ENCODE assay signal across 18 cellular contexts in genomic region chr22:49784987-49785614, GRCh38. TPM values are rescaled to one million over a fixed set of nuclear protein-coding genes. Genes with fewer than 3 reads are reported as not detected.
DNase-seq lines count a peak whose midpoint lies in the region; ATAC-seq, FAIRE-seq and TF ChIP-seq lines count a peak whose summit lies in the region.
"Had no signal": no experiment of that assay in that cellular context is flagged by ENCODE, and none has a peak within 500 bp of the region (broad histone marks: within the 10 kb centered on the region; RNA-seq: fewer than 3 reads in every experiment).

No MANE protein-coding gene starts in this region.

- POLR2A ChIA-PET in HepG2 (lab: Yijun Ruan, JAX): no interaction called here

- H3K9me3 Mint-ChIP-seq in dendritic cell treated with granulocyte-macrophage colony-stimulating factor and Interleukin-4, amounts not matched to agents 40 ng/mL and 50 ng/mL, for 4 days: no peaks in the 10 kb centered on the region

- peak overlapping the region; percentile 30 for H3K27ac Mint-ChIP-seq in dendritic cell treated with granulocyte-macrophage colony-stimulating factor and Interleukin-4, amounts not matched to agents 40 ng/mL and 50 ng/mL, for 4 days

- H3K4me1 Mint-ChIP-seq in dendritic cell treated with granulocyte-macrophage colony-stimulating factor and Interleukin-4, amounts not matched to agents 40 ng/mL and 50 ng/mL, for 4 days (ENCODE audit: low read depth): peaks cover 35% of the 10 kb centered on the region

- DNase-seq in HepG2 (ENCODE audit: low spot score) (no peak), right lobe of liver (no peak), neuronal stem cell (ENCODE audit: low spot score) (no peak), NAMALWA (ENCODE audit: low spot score) (no peak), sigmoid colon (no peak)
- DNase-seq: ACHN, AML-193, DMS53, MV-4-11, NCI-H1417 treated with DMSO at 0.1 percent for 48 hours, NCI-H1930, NCI-H69, SIG-M5 had no signal

- no peak overlapping the region for H3K4me2 ChIP-seq in HepG2 (ENCODE audit: low read depth, low read length)
- no peak overlapping the region for H3K4me2 ChIP-seq in neuronal stem cell (ENCODE audit: insufficient read depth, low read length, poor library complexity, severe bottlenecking)

- no peak overlapping the region for H4K91ac ChIP-seq in neuronal stem cell (ENCODE audit: low read depth, low read length, poor library complexity)

- FAIRE-seq in HepG2 (lab: Jason Lieb, UNC): no peak
- FAIRE-seq: RCC 7860 had no signal

- H3K79me2 ChIP-seq in HepG2 (ENCODE audit: insufficient read depth, low read length): peaks cover 27% of the 10 kb centered on the region

- H3K27me3 ChIP-seq in HepG2 (ENCODE audit: control insufficient read depth in 1 of 2, insufficient read depth in 2 of 2, low read length in 2 of 2) (no peaks in the 10 kb centered on the region), right lobe of liver (no peaks in the 10 kb centered on the region), neuronal stem cell (ENCODE audit: control insufficient read depth in 3 of 3, insufficient read depth in 3 of 3, low read depth in 1 of 3, low read length in 3 of 3) (no peaks in the 10 kb centered on the region), sigmoid colon (no peaks in the 10 kb centered on the region)

- ATAC-seq in HepG2 (no peak), right lobe of liver (no peak), GM18873 (IDR thresholded peaks at IDR 0.05; ENCODE audit: low FRiP score, unreplicated experiment) (no peak)

- no TSS peak for BruUV-seq in HepG2 (replicated peaks; lab: Mats Ljungman, UMichigan)

- no peak overlapping the region for H2AFZ ChIP-seq in HepG2 (ENCODE audit: low read length)
- no peak overlapping the region for H2AFZ ChIP-seq in neuronal stem cell (ENCODE audit: low read length)

- no peak for TF ChIP-seq RAD21 in HepG2 (CRISPR knock-in tag; IDR thresholded peaks at IDR 0.05)

- in situ Hi-C loops in HepG2 (cut with HindIII; ENCODE audit: extremely low pct_ligation_motif_present, low pct_unique_long_range_greater_than_20kb): no loop called here

- no peak overlapping the region for H2AK5ac ChIP-seq in neuronal stem cell (ENCODE audit: low read depth, low read length)

- H3K4me3 Mint-ChIP-seq in dendritic cell treated with granulocyte-macrophage colony-stimulating factor and Interleukin-4, amounts not matched to agents 40 ng/mL and 50 ng/mL, for 4 days: no peak overlapping the region
- H3K4me3 Mint-ChIP-seq: CD14-positive monocyte had no signal

- H3K9me3 ChIP-seq in HepG2 (ENCODE audit: low read length): no peaks in the 10 kb centered on the region
- H3K9me3 ChIP-seq in right lobe of liver: no peaks in the 10 kb centered on the region
- no peaks in the 10 kb centered on the region for H3K9me3 ChIP-seq in neuronal stem cell (replicated peaks in 1 of 2; ENCODE audit: control insufficient read depth in 2 of 2, insufficient read depth in 1 of 2, low read depth in 1 of 2, low read length in 2 of 2)
- H3K9me3 ChIP-seq in sigmoid colon: no peaks in the 10 kb centered on the region
- H3K9me3 ChIP-seq: HAP-1 had no signal

- H2BK120ac ChIP-seq in neuronal stem cell (ENCODE audit: low read depth, low read length): no peak overlapping the region

- no peak overlapping the region for H2BK12ac ChIP-seq in neuronal stem cell (ENCODE audit: low read length)

- peaks cover 40 to 72% of the 10 kb centered on the region in 2 experiments; a peak in 4 of 5 replicates for H3K36me3 ChIP-seq in HepG2 (replicated peaks in 1 of 2; ENCODE audit: control insufficient read depth in 1 of 2, insufficient read depth in 2 of 2, low read length in 2 of 2)
- peaks cover 0 to 43% (median 9%) of the 10 kb centered on the region in 4 donors for H3K36me3 ChIP-seq in right lobe of liver
- peaks cover 52 to 94% of the 10 kb centered on the region in 2 donors for H3K36me3 ChIP-seq in neuronal stem cell (replicated peaks in 1 of 2; ENCODE audit: control insufficient read depth in 2 of 2, insufficient read depth in 2 of 2, low read length in 2 of 2)
- H3K36me3 ChIP-seq in sigmoid colon: peaks cover 7 to 62% (median 34%) of the 10 kb centered on the region in 4 donors

- peaks cover 22% of the 10 kb centered on the region for H3K4me1 ChIP-seq in HepG2 (ENCODE audit: insufficient read depth, low read length)
- peaks cover 0 to 23% (median 3%) of the 10 kb centered on the region in 4 donors for H3K4me1 ChIP-seq in right lobe of liver
- no peaks in the 10 kb centered on the region for H3K4me1 ChIP-seq in neuronal stem cell (ENCODE audit: control insufficient read depth in 2 of 2, insufficient read depth in 1 of 2, low read depth in 1 of 2, low read length in 2 of 2)
- peaks cover 0 to 67% (median 65%) of the 10 kb centered on the region in 4 donors for H3K4me1 ChIP-seq in sigmoid colon
- H3K4me1 ChIP-seq: HAP-1 had no signal

- H3K14ac ChIP-seq in neuronal stem cell (ENCODE audit: low read length): no peak overlapping the region

- H2BK5ac ChIP-seq in neuronal stem cell (ENCODE audit: low read length): no peak overlapping the region

- no peak overlapping the region for H3K18ac ChIP-seq in neuronal stem cell (ENCODE audit: low read length)

- CTCF ChIA-PET in HepG2 (lab: Yijun Ruan, JAX; ENCODE audit: low intra/inter-chr PET ratio, low total read pairs): no interaction called here

- WGBS in HepG2 (ENCODE audit: low lambda C conversion rate): 97% methylated on average over 14 of the region's 29 CpGs
- WGBS in right lobe of liver (ENCODE audit: insufficient coverage, low coverage, low lambda C conversion rate, missing lambda C conversion rate): 77% methylated on average over 8 of the region's 29 CpGs
- no CpG with 5 or more reads among the region's 29 CpGs for WGBS in neuronal stem cell (ENCODE audit: extremely low coverage in 2 of 2, insufficient read length in 2 of 2, insufficient replicate concordance in 1 of 2), 2 donors
- 91% methylated on average over 29 of the region's 29 CpGs for WGBS in sigmoid colon, 2 donors

- H3K36me3 Mint-ChIP-seq in dendritic cell treated with granulocyte-macrophage colony-stimulating factor and Interleukin-4, amounts not matched to agents 40 ng/mL and 50 ng/mL, for 4 days (ENCODE audit: low read depth): peaks cover 94% of the 10 kb centered on the region

- intact Hi-C loops in HepG2 (cut with micrococcal nuclease; ENCODE audit: unreplicated experiment) (no loop called here), right lobe of liver (cut with DNase I) (no loop called here), sigmoid colon (cut with DNase I) (loop anchor here (10.0 kb wide), 1 partner anchor 420 kb away; the partner anchor contains the start of gene SELENOO)
- intact Hi-C loops in dendritic cell treated with granulocyte-macrophage colony-stimulating factor and Interleukin-4, amounts not matched to agents 40 ng/mL and 50 ng/mL, for 4 days (cut with micrococcal nuclease): no loop called here

- no peak overlapping the region for H3K27ac ChIP-seq in HepG2 (ENCODE audit: extremely low read length, insufficient read depth, low read length)
- H3K27ac ChIP-seq in right lobe of liver: no peak overlapping the region
- no peak overlapping the region for H3K27ac ChIP-seq in neuronal stem cell (replicated peaks; ENCODE audit: low read length)
- no peak overlapping the region for H3K27ac ChIP-seq in sigmoid colon

- H2BK15ac ChIP-seq in neuronal stem cell (ENCODE audit: low read length): no peak overlapping the region

- TF ChIP-seq POLR2A in HepG2 (IDR thresholded peaks at IDR 0.05; ENCODE audit: insufficient read depth in 1 of 2, low read depth in 2 of 2, low read length in 2 of 2): no peak
- TF ChIP-seq POLR2A in right lobe of liver (IDR thresholded peaks at IDR 0.05): no peak
- TF ChIP-seq POLR2A in sigmoid colon (IDR thresholded peaks at IDR 0.05): no peak

- H4K20me1 ChIP-seq in HepG2 (ENCODE audit: insufficient read depth, low read length): peaks cover 36% of the 10 kb centered on the region; the same call in 1 of the 2 replicates

- H3K4ac ChIP-seq in neuronal stem cell (ENCODE audit: low read length): peak overlapping the region; percentile 66

- H3K9ac ChIP-seq in HepG2 (ENCODE audit: insufficient read depth, low read depth, low read length) (no peak overlapping the region), neuronal stem cell (ENCODE audit: low read depth, low read length, poor library complexity) (no peak overlapping the region)

- H3K79me1 ChIP-seq in neuronal stem cell (ENCODE audit: low read depth, low read length): peaks cover 49% of the 10 kb centered on the region

- H3K23ac ChIP-seq in neuronal stem cell (ENCODE audit: low read depth, low read length, poor library complexity): no peak overlapping the region

- no peak overlapping the region for H3K4me3 ChIP-seq in HepG2 (replicated peaks in 1 of 3; ENCODE audit: insufficient read depth in 1 of 3, low read depth in 2 of 3, low read length in 3 of 3)
- no peak overlapping the region for H3K4me3 ChIP-seq in right lobe of liver
- no peak overlapping the region for H3K4me3 ChIP-seq in neuronal stem cell (ENCODE audit: low read length in 2 of 2)
- H3K4me3 ChIP-seq in sigmoid colon: no peak overlapping the region
- H3K4me3 ChIP-seq: HAP-1 had no signal

- no peak overlapping the region for H4K8ac ChIP-seq in neuronal stem cell (ENCODE audit: low read depth, low read length)

- H3K27me3 Mint-ChIP-seq in dendritic cell treated with granulocyte-macrophage colony-stimulating factor and Interleukin-4, amounts not matched to agents 40 ng/mL and 50 ng/mL, for 4 days: no peaks in the 10 kb centered on the region

- no peak for TF ChIP-seq EP300 in HepG2 (IDR thresholded peaks at IDR 0.05; ENCODE audit: low read depth in 2 of 2, low read length in 2 of 2)
- no peak for TF ChIP-seq EP300 in HepG2 (CRISPR knock-in tag; IDR thresholded peaks at IDR 0.05; ENCODE audit: borderline replicate concordance)
- no peak for TF ChIP-seq EP300 in sigmoid colon (IDR thresholded peaks at IDR 0.05)

- TF ChIP-seq CTCF in HepG2 (CRISPR knock-in tag; IDR thresholded peaks at IDR 0.05): no peak
- no peak for TF ChIP-seq CTCF in right lobe of liver (IDR thresholded peaks at IDR 0.05)
- no peak for TF ChIP-seq CTCF in sigmoid colon (IDR thresholded peaks at IDR 0.05)

RNA-seq across cellular contexts. Expression of gene BRD1, which starts 42.6 kb away (rescaled TPM):
- total RNA-seq in HepG2 (2016; rRNA removed; fragmentation: Illumina TruSeq; extraction: Trizol) (6.6 and 12.0 TPM in 2 replicates), right lobe of liver (10 to 100 TPM in 5 of 6 experiments, 1 to 10 TPM in 1; 9.3 to 17.8 (median 11.6) TPM), sigmoid colon (10 to 100 TPM; 31.1 to 52.6 (median 35.9) TPM)
- total RNA-seq in HepG2 (2016; cell fraction: cytosol; rRNA removed; fragmentation: Illumina TruSeq; extraction: Trizol; ENCODE audit: low read depth): 6.1 and 7.5 TPM in 2 replicates
- 6.3 and 13.3 TPM in 2 replicates for total RNA-seq in HepG2 (2016; cell fraction: insoluble cytoplasmic fraction; rRNA removed; fragmentation: Illumina TruSeq; extraction: Trizol)
- 6.7 and 8.2 TPM in 2 replicates for total RNA-seq in HepG2 (2016; cell fraction: membrane; rRNA removed; fragmentation: Illumina TruSeq; extraction: Trizol)
- total RNA-seq in HepG2 (2016; cell fraction: nucleus; rRNA removed; fragmentation: Illumina TruSeq; extraction: Trizol): 14.2 and 15.7 TPM in 2 replicates
- polyA plus RNA-seq in HepG2 (2011; rRNA removed) (5.1 and 6.4 TPM in 2 replicates), sigmoid colon (10 to 100 TPM; 12.6 to 21.5 (median 14.3) TPM)
- polyA plus RNA-seq in HepG2 (2011; cell fraction: cytosol; rRNA removed): 3.8 and 3.9 TPM in 2 replicates
- 29.0 and 31.0 TPM in 2 replicates for polyA plus RNA-seq in HepG2 (2011; cell fraction: nucleus; rRNA removed)
- 14.8 and 16.2 TPM in 2 replicates for polyA plus RNA-seq in HepG2 (2012)
- 0.67 and 0.95 TPM in 2 replicates for polyA plus RNA-seq in HepG2 (2016; cell fraction: cytosol; fragmentation: Illumina TruSeq; extraction: Trizol; ENCODE audit: low read depth)
- 8.8 and 10.0 TPM in 2 replicates for polyA plus RNA-seq in HepG2 (2016; cell fraction: insoluble cytoplasmic fraction; fragmentation: Illumina TruSeq; extraction: Trizol; ENCODE audit: low read depth)
- polyA plus RNA-seq in HepG2 (2016; cell fraction: membrane; fragmentation: Illumina TruSeq; extraction: Trizol; ENCODE audit: low read depth): 2.6 and 3.2 TPM in 2 replicates
- 28.8 and 30.8 TPM in 2 replicates for polyA plus RNA-seq in HepG2 (2016; cell fraction: nucleus; fragmentation: Illumina TruSeq; extraction: Trizol; ENCODE audit: insufficient read depth, low read depth)
- polyA minus RNA-seq in HepG2 (2011; rRNA and poly(A)+ RNA removed; ENCODE audit: low replicate concordance): 4.2 and 8.4 TPM in 2 replicates
- polyA minus RNA-seq in HepG2 (2011; cell fraction: cytosol; rRNA and poly(A)+ RNA removed): 7.6 and 8.3 TPM in 2 replicates
- polyA minus RNA-seq in HepG2 (2011; cell fraction: nucleus; rRNA and poly(A)+ RNA removed): 29.1 and 32.0 TPM in 2 replicates
- polyA plus RNA-seq in neuronal stem cell (2013, experiment 1 of 2): 21.8 TPM
- 22.7 TPM for polyA plus RNA-seq in neuronal stem cell (2013, experiment 2 of 2)
